ENCODE assay signal across 8 cellular contexts in the genomic region with DNA sequence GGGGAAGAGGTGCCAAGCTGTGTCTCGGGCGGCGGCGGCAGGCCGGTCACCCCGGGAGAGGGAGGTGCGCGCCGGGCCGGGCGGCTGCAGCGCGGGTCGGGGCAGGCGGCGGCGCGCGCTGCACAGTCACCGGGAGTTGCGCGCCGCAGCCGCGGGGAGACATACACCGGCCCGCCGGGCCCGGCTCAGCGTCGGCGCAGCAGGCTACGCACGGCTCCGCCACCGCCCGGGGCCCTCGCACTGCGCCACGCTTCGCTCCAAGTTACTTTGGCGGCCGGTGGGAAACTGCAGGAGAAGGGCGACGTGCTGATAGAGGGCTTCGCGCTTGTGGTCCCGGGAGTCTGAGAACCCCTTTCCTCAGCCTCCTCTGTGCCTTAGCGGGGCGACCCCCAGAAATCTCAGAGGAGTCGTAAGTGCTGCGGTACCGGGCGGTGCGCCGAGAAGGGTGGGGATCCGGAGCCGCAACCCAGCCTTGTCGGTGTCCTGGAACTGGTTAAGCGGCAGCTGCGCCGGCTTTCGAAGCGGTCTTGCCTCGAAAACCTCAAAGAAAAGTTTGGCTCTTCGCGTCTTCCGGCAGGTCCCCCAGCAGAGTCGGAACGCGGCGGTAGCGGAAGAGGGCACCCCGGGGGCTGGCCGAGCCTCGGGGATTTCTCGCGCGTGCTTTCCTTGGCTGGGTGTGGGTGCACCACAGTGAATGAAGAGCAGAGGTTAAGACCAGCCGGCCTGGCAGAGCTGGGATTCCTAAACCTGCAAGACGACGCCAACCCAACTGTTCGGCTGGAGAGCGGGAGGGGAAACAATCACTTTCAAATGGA. TPM values are rescaled to one million over a fixed set of nuclear protein-coding genes. Genes with fewer than 3 reads are reported as not detected.
DNase-seq lines count a peak whose midpoint lies in the region; ATAC-seq and TF ChIP-seq lines count a peak whose summit lies in the region.

A gene (minus strand): TSS at position 11 of the 815 bp plus-strand sequence.

- POLR2A ChIA-PET in Caco-2 (lab: Charles Lee): no interaction called here

- H3K36me3 Mint-ChIP-seq in Caco-2 (ENCODE audit: insufficient read depth, unreplicated experiment): no peaks in the 10 kb centered on the region
- H3K36me3 Mint-ChIP-seq in stimulated activated naive B cell treated with anti-CD40 and anti-IgM and Interleukin-4, amounts not matched to agents 10 μg/mL and 1 μg/mL and 100 μg/mL, for 72 hours: peaks cover 0 to 5% of the 10 kb centered on the region in 2 donors

- peaks cover 33% of the 10 kb centered on the region for H3K27me3 Mint-ChIP-seq in Caco-2 (ENCODE audit: insufficient read depth, unreplicated experiment)
- peaks cover 68 to 80% of the 10 kb centered on the region in 2 donors for H3K27me3 Mint-ChIP-seq in stimulated activated naive B cell treated with anti-CD40 and anti-IgM and Interleukin-4, amounts not matched to agents 10 μg/mL and 1 μg/mL and 100 μg/mL, for 72 hours

- CTCF ChIA-PET in Caco-2 (lab: Charles Lee): no interaction called here

- H3K4me3 Mint-ChIP-seq in Caco-2 (ENCODE audit: unreplicated experiment): peak within 1 kb of the TSS; percentile 85
- peak within 1 kb of the TSS; percentile 79 to 80 for H3K4me3 Mint-ChIP-seq in stimulated activated naive B cell treated with anti-CD40 and anti-IgM and Interleukin-4, amounts not matched to agents 10 μg/mL and 1 μg/mL and 100 μg/mL, for 72 hours

- H3K9ac ChIP-seq in HUES48 (ENCODE audit: low read depth, low read length): peak within 1 kb of the TSS; percentile 66
- peak within 1 kb of the TSS; percentile 74 for H3K9ac ChIP-seq in SK-N-MC (ENCODE audit: insufficient read length)
- peak within 1 kb of the TSS; percentile 60 to 76 for H3K9ac ChIP-seq in colonic mucosa (ENCODE audit: low read depth in 2 of 2, low read length in 2 of 2)

- ATAC-seq in GM19328 (IDR thresholded peaks at IDR 0.05; ENCODE audit: unreplicated experiment): peak; percentile 32
- ATAC-seq in stimulated activated naive B cell treated with anti-CD40 and anti-IgM and Interleukin-4, amounts not matched to agents 10 μg/mL and 1 μg/mL and 100 μg/mL, for 72 hours (replicated peaks): peak; percentile 40 to 43

- no peak within 1 kb of the TSS for H3K27ac Mint-ChIP-seq in Caco-2 (ENCODE audit: unreplicated experiment)
- peak within 1 kb of the TSS; percentile 71 for H3K27ac Mint-ChIP-seq in stimulated activated naive B cell treated with anti-CD40 and anti-IgM and Interleukin-4, amounts not matched to agents 10 μg/mL and 1 μg/mL and 100 μg/mL, for 72 hours

- H3K36me3 ChIP-seq in Caco-2 (ENCODE audit: control insufficient read depth, insufficient read depth, low read length) (no peaks in the 10 kb centered on the region), HUES48 (ENCODE audit: control insufficient read depth, insufficient read depth, low read length) (no peaks in the 10 kb centered on the region), SK-N-MC (ENCODE audit: insufficient read depth, low read length) (no peaks in the 10 kb centered on the region), colonic mucosa (no peaks in the 10 kb centered on the region)

- H3K9me3 Mint-ChIP-seq in Caco-2 (ENCODE audit: unreplicated experiment): no peaks in the 10 kb centered on the region
- H3K9me3 Mint-ChIP-seq in stimulated activated naive B cell treated with anti-CD40 and anti-IgM and Interleukin-4, amounts not matched to agents 10 μg/mL and 1 μg/mL and 100 μg/mL, for 72 hours: no peaks in the 10 kb centered on the region

- H3K4me1 ChIP-seq in Caco-2 (peaks cover 12% of the 10 kb centered on the region; the same call in 1 of the 2 replicates), HUES48 (ENCODE audit: control insufficient read depth, insufficient read depth, low read length) (peaks cover 27% of the 10 kb centered on the region), colonic mucosa (no peaks in the 10 kb centered on the region)

- H3K4me1 Mint-ChIP-seq in Caco-2 (ENCODE audit: low read depth, unreplicated experiment): peaks cover 6% of the 10 kb centered on the region
- H3K4me1 Mint-ChIP-seq in stimulated activated naive B cell treated with anti-CD40 and anti-IgM and Interleukin-4, amounts not matched to agents 10 μg/mL and 1 μg/mL and 100 μg/mL, for 72 hours: peaks cover 26 to 46% of the 10 kb centered on the region in 2 donors

- intact Hi-C loops in Caco-2 (cut with micrococcal nuclease; ENCODE audit: unreplicated experiment): loop anchor here (5.0 to 10.0 kb wide), 5 partner anchors 64 to 726 kb away; no protein-coding TSS in a partner anchor
- intact Hi-C loops in colonic mucosa (cut with DNase I): no loop called here

- DNase-seq in Caco-2: peak in 1 of 2 experiments; percentile 30
- no peak for DNase-seq in SK-N-MC (ENCODE audit: low read depth, low spot score)
- peak; percentile 64 for DNase-seq in colonic mucosa
- DNase-seq in kidney tubule cell (ENCODE audit: low spot score): peak; percentile 47
- no peak for DNase-seq in stimulated activated naive B cell treated with anti-CD40 and anti-IgM and Interleukin-4, amounts not matched to agents 10 μg/mL and 1 μg/mL and 100 μg/mL, for 72 hours
- no peak for DNase-seq in KG1 (lab: John Stamatoyannopoulos, UW)

- no TSS peak for BruUV-seq in Caco-2 (replicated peaks; lab: Mats Ljungman, UMichigan)

- peak within 1 kb of the TSS; percentile 44 for H3K4me3 ChIP-seq in Caco-2 (ENCODE audit: low read depth, low read length)
- H3K4me3 ChIP-seq in HUES48 (ENCODE audit: low read depth, low read length): peak within 1 kb of the TSS; percentile 90
- peak within 1 kb of the TSS; percentile 91 for H3K4me3 ChIP-seq in SK-N-MC
- H3K4me3 ChIP-seq in colonic mucosa: peak within 1 kb of the TSS; percentile 59

- H3K27me3 ChIP-seq in Caco-2 (replicated peaks; ENCODE audit: control insufficient read depth, insufficient read depth, low read length): peaks cover 4% of the 10 kb centered on the region
- peaks cover 19% of the 10 kb centered on the region for H3K27me3 ChIP-seq in HUES48 (ENCODE audit: control insufficient read depth, insufficient read depth, low read length)
- peaks cover 7% of the 10 kb centered on the region for H3K27me3 ChIP-seq in colonic mucosa

- H3K27ac ChIP-seq in HUES48 (ENCODE audit: low read depth, low read length): peak within 1 kb of the TSS; percentile 86
- peak within 1 kb of the TSS; percentile 37; the same call in 1 of the 2 replicates for H3K27ac ChIP-seq in SK-N-MC
- peak within 1 kb of the TSS; percentile 35 for H3K27ac ChIP-seq in colonic mucosa

- H3K9me3 ChIP-seq in Caco-2: no peaks in the 10 kb centered on the region
- no peaks in the 10 kb centered on the region for H3K9me3 ChIP-seq in HUES48 (ENCODE audit: control insufficient read depth, insufficient read depth, low read length)
- no peaks in the 10 kb centered on the region for H3K9me3 ChIP-seq in SK-N-MC (ENCODE audit: low read depth, low read length)
- H3K9me3 ChIP-seq in colonic mucosa: no peaks in the 10 kb centered on the region

- no peak for TF ChIP-seq CTCF in Caco-2 (IDR thresholded peaks at IDR 0.05; ENCODE audit: insufficient read depth in 1 of 2, low read depth in 1 of 2, low read length in 1 of 2, severe bottlenecking in 1 of 2, unreplicated experiment in 1 of 2)
- TF ChIP-seq CTCF in colonic mucosa (IDR thresholded peaks at IDR 0.05): no peak

RNA-seq across cellular contexts. Expression of the gene that starts here (rescaled TPM):
- total RNA-seq in Caco-2 (2022) (1.5 and 1.6 TPM in 2 replicates), colonic mucosa (10 to 100 TPM in 1 of 2 donors, 1 to 10 TPM in 1; 9.7 to 11.1 TPM)

Comparison
In these comparisons a context has a peak if more than half of its experiments do, and no peak if none do; other contexts are left out.
1. DNase-seq: peak in colonic mucosa (single experiment) and kidney tubule cell (single experiment); none in SK-N-MC (single experiment), stimulated activated naive B cell treated with anti-CD40 and anti-IgM and Interleukin-4, amounts not matched to agents 10 μg/mL and 1 μg/mL and 100 μg/mL, for 72 hours (single experiment) and KG1 (single experiment).
2. H3K27ac ChIP-seq: peak in every context shown above with its lines; median percentile 86 in HUES48; 37 in SK-N-MC; 35 in colonic mucosa.
3. Peak in every context shown above with its lines, with median percentiles within 50 percentile points of each other: H3K4me3 ChIP-seq and H3K9ac ChIP-seq.